Comparison of ENCODE assay signal across 8 cellular contexts in genomic region chr6:99823513-99824235, GRCh38.
A peak's percentile ranks its signal among the peaks of the same experiment; 100 is the strongest.
DNase-seq lines count a peak whose midpoint lies in the region; ATAC-seq, FAIRE-seq and TF ChIP-seq lines count a peak whose summit lies in the region.
"Not testable (repeated sequence)": the region's sequence is repeated elsewhere in the genome, so short reads cannot be mapped to it uniquely, and the experiment has no call there.

No MANE protein-coding gene starts in this region.

- not testable (repeated sequence) for H3K4me1 ChIP-seq in A549; OCI-LY1 (ENCODE audit: insufficient read depth, low read length, severe bottlenecking); endodermal cell (ENCODE audit: control insufficient read depth, insufficient read depth, low read length); neuron (ENCODE audit: insufficient read depth, low read length)
- H3K4me1 ChIP-seq in GM23338 (ENCODE audit: insufficient read depth) = peaks cover 14% of the 10 kb centered on the region
- H3K4me1 ChIP-seq in keratinocyte (ENCODE audit: control insufficient read depth, extremely low read depth, insufficient read depth, low read length) = peaks cover 11% of the 10 kb centered on the region

- not testable (repeated sequence) for TF ChIP-seq CTCF in A549 (IDR thresholded peaks at IDR 0.05); GM23338 (conservative IDR thresholded peaks at IDR 0.05; ENCODE audit: low read depth in 2 of 2); OCI-LY1 (IDR thresholded peaks at IDR 0.05; ENCODE audit: low read length); endodermal cell (conservative IDR thresholded peaks at IDR 0.05); keratinocyte (optimal IDR thresholded peaks at IDR 0.05 in 1 of 3, IDR thresholded peaks at IDR 0.05 in 1 of 3, conservative IDR thresholded peaks at IDR 0.05 in 1 of 3; ENCODE audit: extremely low read depth in 1 of 3, insufficient read depth in 2 of 3, low read length in 3 of 3)

- H4K20me1 ChIP-seq in GM23338 (replicated peaks; ENCODE audit: insufficient read depth); OCI-LY1 (ENCODE audit: insufficient read depth, low read length); keratinocyte (ENCODE audit: control insufficient read depth, extremely low read depth, insufficient read depth, low read length): not testable (repeated sequence)

- POLR2A ChIA-PET in A549 (lab: Yijun Ruan, JAX) = not testable (repeated sequence)

- DNase-seq in A549 (ENCODE audit: low read depth in 1 of 2, low spot score in 1 of 2); GM23338 (ENCODE audit: low spot score); activated CD4-positive, alpha-beta T cell treated with anti-CD3 and anti-CD28 coated beads, Interleukin-2, amount 10 ng/mL, durations not matched to agents 24 days and 14 days; activated naive CD8-positive, alpha-beta T cell treated with anti-CD3 and anti-CD28 coated beads for 36 hours; endodermal cell; keratinocyte (ENCODE audit: low read depth, low spot score): not testable (repeated sequence)

- not testable (repeated sequence) for H3K9me3 ChIP-seq in A549; OCI-LY1 (ENCODE audit: low read length); endodermal cell (ENCODE audit: control insufficient read depth, low read length); keratinocyte (ENCODE audit: control insufficient read depth, low read depth, low read length); neuron (ENCODE audit: low read length)

- CTCF ChIA-PET in A549 (lab: Yijun Ruan, JAX) = interaction anchor here (0.9 to 1.4 kb wide), 2 partner anchors 13 to 496 kb away, joined by 3 to 7 read pairs; no protein-coding TSS in a partner anchor

- not testable (repeated sequence) for H3F3A ChIP-seq in GM23338 (replicated peaks; ENCODE audit: low read depth); OCI-LY1 (ENCODE audit: insufficient read depth, low read length)

- not testable (repeated sequence) for TF ChIP-seq POLR2A in A549 (IDR thresholded peaks at IDR 0.05; ENCODE audit: low read length)

- H3K4me3 ChIP-seq in A549 = not testable (repeated sequence)
- H3K4me3 ChIP-seq in GM23338 = peak overlapping the region; percentile 54
- H3K4me3 ChIP-seq in OCI-LY1 (ENCODE audit: low read depth, low read length, poor library complexity, severe bottlenecking) = peak overlapping the region; percentile 46
- peak overlapping the region; percentile 77 for H3K4me3 ChIP-seq in endodermal cell (ENCODE audit: low read length)
- H3K4me3 ChIP-seq in keratinocyte (ENCODE audit: control insufficient read depth in 2 of 3, extremely low read depth in 1 of 3, insufficient read depth in 2 of 3, low read depth in 1 of 3, low read length in 3 of 3) = peak overlapping the region; percentile 4 to 62 (median 42)
- H3K4me3 ChIP-seq in neuron (ENCODE audit: low read length) = peak overlapping the region; percentile 33

- H3K9me2 ChIP-seq in GM23338 (ENCODE audit: insufficient read depth); OCI-LY1 (ENCODE audit: low read depth, low read length): not testable (repeated sequence)

- H3K79me2 ChIP-seq in GM23338 (replicated peaks; ENCODE audit: insufficient read depth); OCI-LY1 (ENCODE audit: insufficient read depth, low read length); keratinocyte (ENCODE audit: control insufficient read depth, insufficient read depth, low read length): not testable (repeated sequence)

- not testable (repeated sequence) for H3K9ac ChIP-seq in OCI-LY1 (ENCODE audit: low read length); endodermal cell (ENCODE audit: extremely low read depth, low read length, poor library complexity, severe bottlenecking)
- H3K9ac ChIP-seq in keratinocyte (ENCODE audit: control insufficient read depth, extremely low read depth, insufficient read depth, low read length) = peak overlapping the region; percentile 26

- H3K27ac Mint-ChIP-seq in GM23338 (peak overlapping the region; percentile 75; the same call in 1 of the 2 replicates), endodermal cell (peak overlapping the region; percentile 46)
- H3K27ac Mint-ChIP-seq in activated CD4-positive, alpha-beta T cell treated with anti-CD3 and anti-CD28 coated beads, Interleukin-2, amount 10 ng/mL, durations not matched to agents 24 days and 14 days; activated naive CD8-positive, alpha-beta T cell treated with anti-CD3 and anti-CD28 coated beads for 36 hours: not testable (repeated sequence)

- not testable (repeated sequence) for TF ChIP-seq RAD21 in A549 (conservative IDR thresholded peaks at IDR 0.05 in 1 of 2, IDR thresholded peaks at IDR 0.05 in 1 of 2)

- dilution Hi-C loops in keratinocyte (cut with MboI; ENCODE audit: extremely low pct_ligation_motif_present, low sequenced_read_pairs) = not testable (repeated sequence)

- H3K9me3 Mint-ChIP-seq in GM23338; activated CD4-positive, alpha-beta T cell treated with anti-CD3 and anti-CD28 coated beads, Interleukin-2, amount 10 ng/mL, durations not matched to agents 24 days and 14 days; activated naive CD8-positive, alpha-beta T cell treated with anti-CD3 and anti-CD28 coated beads for 36 hours; endodermal cell: not testable (repeated sequence)

- H3K4me3 Mint-ChIP-seq in GM23338 (peak overlapping the region; percentile 73), endodermal cell (peak overlapping the region; percentile 62)
- H3K4me3 Mint-ChIP-seq in activated CD4-positive, alpha-beta T cell treated with anti-CD3 and anti-CD28 coated beads, Interleukin-2, amount 10 ng/mL, durations not matched to agents 24 days and 14 days = peak overlapping the region; percentile 66
- H3K4me3 Mint-ChIP-seq in activated naive CD8-positive, alpha-beta T cell treated with anti-CD3 and anti-CD28 coated beads for 36 hours = peak overlapping the region; percentile 59

- H3K36me3 Mint-ChIP-seq in GM23338 (ENCODE audit: low read depth); activated CD4-positive, alpha-beta T cell treated with anti-CD3 and anti-CD28 coated beads, Interleukin-2, amount 10 ng/mL, durations not matched to agents 24 days and 14 days (ENCODE audit: low read depth); activated naive CD8-positive, alpha-beta T cell treated with anti-CD3 and anti-CD28 coated beads for 36 hours; endodermal cell (ENCODE audit: low read depth): not testable (repeated sequence)

- H3K27me3 ChIP-seq in GM23338 (ENCODE audit: insufficient read depth); OCI-LY1 (ENCODE audit: insufficient read depth, low read length); endodermal cell (ENCODE audit: control insufficient read depth, insufficient read depth, low read length, poor library complexity, severe bottlenecking); keratinocyte (ENCODE audit: control insufficient read depth, extremely low read depth, insufficient read depth, low read length); neuron (ENCODE audit: insufficient read depth, low read length): not testable (repeated sequence)

- H3K27me3 Mint-ChIP-seq in GM23338 (ENCODE audit: insufficient read depth, low read depth, poor library complexity); endodermal cell (ENCODE audit: insufficient read depth): not testable (repeated sequence)
- H3K27me3 Mint-ChIP-seq in activated CD4-positive, alpha-beta T cell treated with anti-CD3 and anti-CD28 coated beads, Interleukin-2, amount 10 ng/mL, durations not matched to agents 24 days and 14 days = peaks cover 11% of the 10 kb centered on the region
- H3K27me3 Mint-ChIP-seq in activated naive CD8-positive, alpha-beta T cell treated with anti-CD3 and anti-CD28 coated beads for 36 hours = peaks cover 30% of the 10 kb centered on the region

- not testable (repeated sequence) for H3K27ac ChIP-seq in A549; GM23338 (ENCODE audit: low read depth); OCI-LY1 (ENCODE audit: low read depth, low read length, poor library complexity, severe bottlenecking); endodermal cell (ENCODE audit: low read depth, low read length)
- peak overlapping the region; percentile 42 for H3K27ac ChIP-seq in keratinocyte (ENCODE audit: control insufficient read depth, insufficient read depth, low read length)

- not testable (repeated sequence) for TF ChIP-seq EP300 in A549 (IDR thresholded peaks at IDR 0.05)

- H3K4me1 Mint-ChIP-seq in GM23338 = peaks cover 16% of the 10 kb centered on the region
- not testable (repeated sequence) for H3K4me1 Mint-ChIP-seq in activated CD4-positive, alpha-beta T cell treated with anti-CD3 and anti-CD28 coated beads, Interleukin-2, amount 10 ng/mL, durations not matched to agents 24 days and 14 days; activated naive CD8-positive, alpha-beta T cell treated with anti-CD3 and anti-CD28 coated beads for 36 hours
- H3K4me1 Mint-ChIP-seq in endodermal cell = peaks cover 13% of the 10 kb centered on the region

- not testable (repeated sequence) for H3K36me3 ChIP-seq in GM23338 (ENCODE audit: insufficient read depth); OCI-LY1 (ENCODE audit: insufficient read depth, low read length); endodermal cell (ENCODE audit: control insufficient read depth, insufficient read depth, low read length); keratinocyte (ENCODE audit: control insufficient read depth in 2 of 2, extremely low read depth in 1 of 2, insufficient read depth in 2 of 2, low read length in 2 of 2); neuron (ENCODE audit: insufficient read depth, low read length)

- ATAC-seq in A549 = not testable (repeated sequence)
- peak; percentile 22; the same call in 1 of the 3 replicates for ATAC-seq in GM23338

- not testable (repeated sequence) for FAIRE-seq in A549 (lab: Jason Lieb, UNC); keratinocyte (lab: Jason Lieb, UNC)

- H3K4me2 ChIP-seq in A549 (peak overlapping the region; percentile 48), GM23338 (peak overlapping the region; percentile 88), OCI-LY1 (ENCODE audit: low read length) (peak overlapping the region; percentile 61), keratinocyte (ENCODE audit: control insufficient read depth, extremely low read depth, insufficient read depth, low read depth, low read length) (peak overlapping the region; percentile 87)

- not testable (repeated sequence) for H2AFZ ChIP-seq in GM23338; OCI-LY1 (ENCODE audit: low read length)
- H2AFZ ChIP-seq in keratinocyte (ENCODE audit: control insufficient read depth, low read length) = peak overlapping the region; percentile 74
- H2AFZ ChIP-seq in neuron (ENCODE audit: low read depth, low read length) = peak overlapping the region; percentile 51

- WGBS in A549 (ENCODE audit: missing lambda C conversion rate) = 21% methylated on average over 8 of the region's 34 CpGs
- 10% methylated on average over 6 of the region's 34 CpGs; no CpG with 5 or more reads in 1 of the 2 experiments for WGBS in endodermal cell (ENCODE audit: insufficient coverage in 1 of 2, insufficient read length in 1 of 2), 2 experiments

- intact Hi-C loops in activated CD4-positive, alpha-beta T cell treated with anti-CD3 and anti-CD28 coated beads, Interleukin-2, amount 10 ng/mL, durations not matched to agents 24 days and 14 days (cut with micrococcal nuclease) = not testable (repeated sequence)

- not testable (repeated sequence) for H3K9me1 ChIP-seq in keratinocyte (ENCODE audit: control insufficient read depth, extremely low read depth, insufficient read depth, low read length)
